In the genomic region with DNA sequence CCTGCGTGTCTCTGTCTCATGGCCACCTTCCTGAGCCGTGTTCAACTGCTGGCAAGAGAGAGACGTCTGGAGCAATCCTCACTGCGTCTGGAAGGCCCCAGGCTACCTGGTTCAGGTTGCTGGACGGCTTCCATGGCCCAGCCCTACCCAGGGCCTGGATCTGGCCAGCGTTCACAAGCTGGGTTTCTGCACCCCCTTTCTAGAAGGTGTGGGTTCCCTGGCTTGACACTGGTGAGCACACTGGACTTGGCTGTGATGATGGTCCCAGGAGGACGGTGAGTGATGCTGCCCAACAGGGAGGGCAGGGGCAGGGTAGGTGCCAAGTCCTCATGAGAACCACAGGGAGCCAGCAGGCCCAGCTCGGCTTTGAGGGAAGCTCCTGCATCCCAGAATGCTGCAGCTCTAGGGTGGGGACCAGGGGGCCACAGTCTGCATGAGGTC, we compare ENCODE assay signal across 16 cellular contexts.
"Had no signal": no experiment of that assay in that cellular context is flagged by ENCODE, and none has a peak within 500 bp of the region (broad histone marks: within the 10 kb centered on the region; RNA-seq: fewer than 3 reads in every experiment).

No MANE protein-coding gene starts in this region.

- H3K4me3 Mint-ChIP-seq: activated T-cell treated with anti-CD3 and anti-CD28 coated beads, Interleukin-2, amount 50 U/mL, for 72 hours; natural killer cell treated with Interleukin-12 subunit alpha and Interleukin-12 subunit beta and Interleukin-15 and Interleukin-18, amount 100 ng/mL, for 72 hours; T-cell had no signal

- H3K4me1 ChIP-seq: right lobe of liver had no signal

- H3K4me1 Mint-ChIP-seq: T-cell had no signal

- H3K36me3 ChIP-seq: right lobe of liver had no signal

- DNase-seq: activated CD4-positive, alpha-beta T cell treated with anti-CD3 and anti-CD28 coated beads, Interleukin-2, amount 50 U/mL, for 1 hour; activated naive CD4-positive, alpha-beta T cell; activated T-cell treated with anti-CD3 and anti-CD28 coated beads, Interleukin-2, amount 50 U/mL, for 72 hours; caudate nucleus; cortex of kidney; effector memory CD4-positive, alpha-beta T cell; erythroblast; hippocampal formation; occipital lobe; psoas muscle; stimulated activated CD4-positive, alpha-beta T cell treated with anti-CD3 and anti-CD28 coated beads, Interleukin-2, amount 100 ng/mL, for 48 hours; stimulated activated naive CD4-positive, alpha-beta T cell treated with Interleukin-2 at 50 U/mL for 16 hours; T1000 had no signal

- H3K27ac Mint-ChIP-seq: activated T-cell treated with anti-CD3 and anti-CD28 coated beads, Interleukin-2, amount 50 U/mL, for 72 hours; natural killer cell treated with Interleukin-12 subunit alpha and Interleukin-12 subunit beta and Interleukin-15 and Interleukin-18, amount 100 ng/mL, for 72 hours; T-cell had no signal

- H3K27ac ChIP-seq: psoas muscle, right lobe of liver had no signal

- H3K36me3 Mint-ChIP-seq: T-cell had no signal

- H3K9me3 ChIP-seq: psoas muscle, right lobe of liver had no signal

- H3K4me3 ChIP-seq: psoas muscle, right lobe of liver had no signal

- ATAC-seq: activated T-cell treated with anti-CD3 and anti-CD28 coated beads, Interleukin-2, amount 50 U/mL, for 72 hours; natural killer cell treated with Interleukin-12 subunit alpha and Interleukin-12 subunit beta and Interleukin-15 and Interleukin-18, amount 100 ng/mL, for 72 hours; psoas muscle; right lobe of liver; T-cell had no signal

- H3K27me3 ChIP-seq: right lobe of liver had no signal
